ENCODE assay signal across 12 cellular contexts in the genomic region with DNA sequence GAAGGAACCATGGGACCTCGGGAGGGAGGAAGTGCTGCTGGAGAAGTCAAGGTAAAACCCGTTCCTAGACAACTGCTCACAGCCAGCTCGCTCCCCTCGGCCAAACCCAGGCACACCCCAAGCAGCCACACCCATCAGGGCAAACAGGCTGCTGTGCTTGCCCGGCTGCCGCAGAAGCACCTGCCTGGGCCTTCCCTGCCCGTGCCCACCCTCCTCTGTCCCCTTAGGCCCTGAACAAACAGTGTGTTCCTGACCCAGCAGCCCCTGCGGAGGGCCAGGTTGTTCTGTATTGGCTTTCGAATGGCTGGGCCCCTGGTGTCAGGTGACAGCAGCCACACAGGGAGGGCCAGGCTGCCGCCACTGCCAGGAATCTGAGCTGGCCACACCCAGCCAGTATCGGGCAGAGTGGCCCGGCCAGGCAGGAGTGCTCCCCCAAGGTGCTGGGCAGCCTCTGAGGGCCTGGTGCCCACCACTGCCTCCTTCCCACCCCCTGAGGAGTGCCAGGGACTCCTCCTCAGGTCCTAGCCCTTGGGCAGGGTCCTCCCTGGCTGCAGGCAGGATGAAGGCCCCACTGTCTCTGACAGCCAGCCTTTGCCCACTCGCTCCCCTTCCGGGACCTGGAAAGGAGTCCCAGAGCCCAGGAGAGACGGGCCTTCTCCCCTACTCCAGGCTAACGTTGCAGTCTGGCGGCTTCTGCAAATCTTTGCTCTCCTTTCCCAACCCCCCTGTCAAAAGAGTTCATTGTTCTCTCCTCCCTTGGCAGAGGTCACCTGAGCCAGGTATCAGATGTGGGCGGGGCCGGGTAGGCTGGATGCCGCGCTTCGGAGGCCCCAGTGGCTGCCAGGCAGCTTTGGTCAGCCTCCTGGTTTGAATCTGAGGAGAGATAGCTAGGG. TPM values are rescaled to one million over a fixed set of nuclear protein-coding genes. Genes with fewer than 3 reads are reported as not detected.
A peak's percentile ranks its signal among the peaks of the same experiment; 100 is the strongest.
DNase-seq lines count a peak whose midpoint lies in the region; ATAC-seq and TF ChIP-seq lines count a peak whose summit lies in the region.
"Had no signal": no experiment of that assay in that cellular context is flagged by ENCODE, and none has a peak within 500 bp of the region (broad histone marks: within the 10 kb centered on the region; RNA-seq: fewer than 3 reads in every experiment).

No MANE protein-coding gene starts in this region.

- no peaks in the 10 kb centered on the region for H3K36me3 ChIP-seq in prostate gland

- peak; percentile 68 for TF ChIP-seq POLR2A in prostate gland (IDR thresholded peaks at IDR 0.05)

- DNase-seq in HEK293T (ENCODE audit: extremely low spot score) (peak; percentile 58), NCI-H460 (ENCODE audit: extremely low read depth, low read depth) (peak; percentile 4), foreskin keratinocyte (no peak), prostate gland (ENCODE audit: low spot score) (peak; percentile 88), NOMO-1 treated with dmso at 0.1 percent for 144 hours (lab: John Stamatoyannopoulos, UW; ENCODE audit: unreplicated experiment) (no peak)
- no peak for DNase-seq in activated CD4-positive, alpha-beta T cell treated with anti-CD3 and anti-CD28 coated beads for 48 hours
- DNase-seq: activated CD4-positive, alpha-beta T cell treated with anti-CD3 and anti-CD28 coated beads for 1 hour; aorta; GF-D8; hypothalamus had no signal

- ATAC-seq in foreskin keratinocyte: peak; percentile 57
- ATAC-seq in GM18511 (IDR thresholded peaks at IDR 0.05; ENCODE audit: unreplicated experiment): no peak
- ATAC-seq in HG02938 (IDR thresholded peaks at IDR 0.05; ENCODE audit: unreplicated experiment): no peak

- no peak for TF ChIP-seq CTCF in foreskin keratinocyte (conservative IDR thresholded peaks at IDR 0.05)
- no peak for TF ChIP-seq CTCF in prostate gland (IDR thresholded peaks at IDR 0.05)

- WGBS in prostate gland: 50% methylated on average over 13 of the region's 22 CpGs

- H3K9me3 ChIP-seq in prostate gland: no peaks in the 10 kb centered on the region

- H3K27ac ChIP-seq in foreskin keratinocyte (no peak overlapping the region), prostate gland (peak overlapping the region; percentile 90 to 94)

- POLR2A ChIA-PET in HEK293T (lab: Yijun Ruan, JAX): interaction anchor here (1.0 to 1.3 kb wide), 4 partner anchors 9 to 24 kb away, joined by 3 to 8 read pairs (median 3); a partner anchor contains a TSS

- H3K27me3 ChIP-seq in foreskin keratinocyte (no peaks in the 10 kb centered on the region), prostate gland (replicated peaks; ENCODE audit: insufficient read depth) (no peaks in the 10 kb centered on the region)

- H3K4me1 ChIP-seq in foreskin keratinocyte (peaks cover 6% of the 10 kb centered on the region), prostate gland (replicated peaks) (peaks cover 11% of the 10 kb centered on the region)

- intact Hi-C loops in prostate gland (cut with DNase I): no loop called here

- peak overlapping the region in 1 of 2 donors; percentile 6 for H3K4me3 ChIP-seq in prostate gland

- CTCF ChIA-PET in HEK293T (lab: Yijun Ruan, JAX): no interaction called here

TF ChIP-seq in HEK293T, 16 proteins besides CTCF, POLR2A, EP300 and RAD21:
- TF ChIP-seq HDGF (IDR thresholded peaks at IDR 0.05; ENCODE audit: borderline replicate concordance): 0 out of 2 replicates have a peak, but pooled peaks have one; percentile 34
- TF ChIP-seq BHLHE40 (IDR thresholded peaks at IDR 0.05; ENCODE audit: borderline replicate concordance): no peak
TF ChIP-seq in HEK293T: peak in this region for 1.

RNA-seq across cellular contexts. Expression of a gene that starts 24.0 kb away (rescaled TPM):
- 8.8 and 9.2 TPM in 2 replicates for total RNA-seq in NCI-H460 (2014; rRNA removed; shearing (Covaris generic))
- polyA plus RNA-seq in NCI-H460 (2014; cell fraction: nucleus; rRNA removed): 60.2 and 61.8 TPM in 2 replicates
- total RNA-seq in foreskin keratinocyte: 24.6 and 28.2 TPM in 2 replicates
- polyA plus RNA-seq in foreskin keratinocyte: 25.7 and 26.8 TPM in 2 replicates
- total RNA-seq in prostate gland: 10 to 100 TPM; 43.0 to 65.3 TPM

RNA-seq across cellular contexts. Expression of a gene that starts 33.2 kb away (rescaled TPM):
- 17.3 and 27.2 TPM in 2 replicates for total RNA-seq in NCI-H460 (2014; rRNA removed; shearing (Covaris generic))
- polyA plus RNA-seq in NCI-H460 (2014; cell fraction: nucleus; rRNA removed): 95.3 and 118 TPM in 2 replicates
- total RNA-seq in foreskin keratinocyte (33.6 and 36.1 TPM in 2 replicates), prostate gland (10 to 100 TPM; 45.9 to 56.2 TPM)
- polyA plus RNA-seq in foreskin keratinocyte: 37.8 and 41.1 TPM in 2 replicates

RNA-seq across cellular contexts. Expression of a gene that starts 34.2 kb away (rescaled TPM):
- 4.8 and 6.0 TPM in 2 replicates for total RNA-seq in NCI-H460 (2014; rRNA removed; shearing (Covaris generic))
- polyA plus RNA-seq in NCI-H460 (2014; cell fraction: nucleus; rRNA removed): 5.8 and 8.2 TPM in 2 replicates
- total RNA-seq in foreskin keratinocyte (11.5 and 12.0 TPM in 2 replicates), prostate gland (10 to 100 TPM; 16.0 to 35.8 TPM)
- 6.8 and 6.9 TPM in 2 replicates for polyA plus RNA-seq in foreskin keratinocyte

RNA-seq across cellular contexts. Expression of a gene that starts 38.1 kb away (rescaled TPM):
- total RNA-seq in NCI-H460 (2014; rRNA removed; shearing (Covaris generic)): 1.2 and 2.9 TPM in 2 replicates
- 1.1 and 4.5 TPM in 2 replicates for polyA plus RNA-seq in NCI-H460 (2014; cell fraction: nucleus; rRNA removed)
- total RNA-seq in foreskin keratinocyte: 0.67 and 0.75 TPM in 2 replicates
- polyA plus RNA-seq in foreskin keratinocyte: 0.23 and 1.00 TPM in 2 replicates
- 100 to 1,000 TPM in 1 of 2 donors, 10 to 100 TPM in 1; 86.5 to 214 TPM for total RNA-seq in prostate gland

Comparison
In these comparisons a context has a peak if more than half of its experiments do, and no peak if none do; other contexts are left out.
1. DNase-seq: peak in HEK293T (single experiment), NCI-H460 (single experiment) and prostate gland (single experiment); none in foreskin keratinocyte (0 of 2), NOMO-1 treated with dmso at 0.1 percent for 144 hours (single experiment) and activated CD4-positive, alpha-beta T cell treated with anti-CD3 and anti-CD28 coated beads for 48 hours (single experiment).